ENCODE assay signal across 12 cellular contexts in the genomic region with DNA sequence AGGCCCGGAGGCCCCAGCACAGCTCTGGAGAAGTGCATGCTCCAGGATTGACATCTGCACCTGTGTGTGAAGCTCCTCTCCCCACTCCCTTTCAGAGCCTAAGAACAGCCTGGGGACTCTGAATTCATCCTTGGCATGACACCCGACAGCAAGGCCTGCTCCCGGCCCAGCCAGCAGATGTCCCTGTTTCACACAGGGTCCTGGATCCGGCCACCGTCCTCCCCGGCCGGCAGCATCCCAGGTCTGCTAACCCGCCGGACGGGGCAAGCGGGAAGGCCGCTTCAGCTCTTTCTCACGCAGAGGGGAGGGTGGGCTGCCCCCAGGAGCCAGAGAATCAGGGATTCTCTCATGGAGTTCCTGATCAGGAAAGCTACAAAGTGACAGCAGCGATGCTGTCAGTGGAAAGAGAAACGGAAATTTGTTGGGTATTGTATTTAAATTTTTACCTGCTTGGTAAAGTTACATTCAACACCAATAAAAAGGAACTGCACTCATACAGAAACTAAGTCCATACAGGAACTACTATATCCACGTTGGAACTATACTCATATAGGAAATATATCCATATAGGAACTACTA.
DNase-seq lines count a peak whose midpoint lies in the region; ATAC-seq and TF ChIP-seq lines count a peak whose summit lies in the region.
"Had no signal": no experiment of that assay in that cellular context is flagged by ENCODE, and none has a peak within 500 bp of the region (broad histone marks: within the 10 kb centered on the region; RNA-seq: fewer than 3 reads in every experiment).

No MANE protein-coding gene starts in this region.

- H3K4me3 ChIP-seq in MM.1S (ENCODE audit: low read length), result no peak overlapping the region

- H3K27ac Mint-ChIP-seq in brain, result peak overlapping the region in 2 of 5 experiments; percentile 43 to 53
- H3K27ac Mint-ChIP-seq in T-cell, result no peak overlapping the region
- H3K27ac Mint-ChIP-seq in activated T-helper 2 cell treated with anti-CD3 and anti-CD28 coated beads, Interferon-gamma antibody, Interleukin-2, Interleukin-4, amounts not matched to agents 10 μg/mL and 5 μg/mL and 100 μg/mL, durations not matched to agents 14 hours and 24 hours and 36 hours, result no peak overlapping the region
- H3K27ac Mint-ChIP-seq: activated naive CD4-positive, alpha-beta T cell treated with anti-CD3 and anti-CD28 coated beads, Interleukin-2, amount 50 U/mL, for 72 hours had no signal

- TF ChIP-seq CTCF in MM.1S (IDR thresholded peaks at IDR 0.05; ENCODE audit: low read length) (no peak; the same call in 1 of the 2 replicates), brain (conservative IDR thresholded peaks at IDR 0.05) (peak; percentile 23 to 71)

- H3K4me1 Mint-ChIP-seq in brain, result peaks cover 47% of the 10 kb centered on the region
- no peaks in the 10 kb centered on the region for H3K4me1 Mint-ChIP-seq in T-cell
- H3K4me1 Mint-ChIP-seq in activated T-helper 2 cell treated with anti-CD3 and anti-CD28 coated beads, Interferon-gamma antibody, Interleukin-2, Interleukin-4, amounts not matched to agents 10 μg/mL and 5 μg/mL and 100 μg/mL, durations not matched to agents 14 hours and 24 hours and 36 hours (ENCODE audit: low read depth), result no peaks in the 10 kb centered on the region

- H3K27me3 Mint-ChIP-seq in brain, result peaks cover 60% of the 10 kb centered on the region
- H3K27me3 Mint-ChIP-seq in T-cell, result peaks cover 15 to 18% of the 10 kb centered on the region in 2 donors
- no peaks in the 10 kb centered on the region for H3K27me3 Mint-ChIP-seq in activated T-helper 2 cell treated with anti-CD3 and anti-CD28 coated beads, Interferon-gamma antibody, Interleukin-2, Interleukin-4, amounts not matched to agents 10 μg/mL and 5 μg/mL and 100 μg/mL, durations not matched to agents 14 hours and 24 hours and 36 hours (ENCODE audit: low read depth)

- H3K4me3 Mint-ChIP-seq in brain, result peak overlapping the region in 1 of 5 experiments; percentile 22
- no peak overlapping the region for H3K4me3 Mint-ChIP-seq in T-cell
- H3K4me3 Mint-ChIP-seq in activated T-helper 2 cell treated with anti-CD3 and anti-CD28 coated beads, Interferon-gamma antibody, Interleukin-2, Interleukin-4, amounts not matched to agents 10 μg/mL and 5 μg/mL and 100 μg/mL, durations not matched to agents 14 hours and 24 hours and 36 hours (ENCODE audit: low read depth), result no peak overlapping the region

- H3K4me2 ChIP-seq in MM.1S (ENCODE audit: low read depth, low read length), result no peak overlapping the region

- no peaks in the 10 kb centered on the region for H3K4me1 ChIP-seq in MM.1S (ENCODE audit: low read length)

- H3K9ac ChIP-seq in MM.1S (ENCODE audit: low read length), result no peak overlapping the region

- POLR2A ChIA-PET in T-cell (lab: Charles Lee), result no interaction called here

- H4K20me1 ChIP-seq in MM.1S (ENCODE audit: insufficient read depth, low read length), result no peaks in the 10 kb centered on the region

- no peaks in the 10 kb centered on the region for H3K36me3 ChIP-seq in MM.1S (replicated peaks; ENCODE audit: insufficient read depth, low read length)

- H3K9me3 Mint-ChIP-seq in brain, result peaks cover 0 to 6% (median 0%) of the 10 kb centered on the region in 5 experiments
- no peaks in the 10 kb centered on the region for H3K9me3 Mint-ChIP-seq in T-cell
- no peaks in the 10 kb centered on the region for H3K9me3 Mint-ChIP-seq in activated T-helper 2 cell treated with anti-CD3 and anti-CD28 coated beads, Interferon-gamma antibody, Interleukin-2, Interleukin-4, amounts not matched to agents 10 μg/mL and 5 μg/mL and 100 μg/mL, durations not matched to agents 14 hours and 24 hours and 36 hours
- H3K9me3 Mint-ChIP-seq: activated naive CD4-positive, alpha-beta T cell treated with anti-CD3 and anti-CD28 coated beads, Interleukin-2, amount 50 U/mL, for 72 hours had no signal

- H3K36me3 Mint-ChIP-seq in brain, result no peaks in the 10 kb centered on the region
- no peaks in the 10 kb centered on the region for H3K36me3 Mint-ChIP-seq in T-cell
- H3K36me3 Mint-ChIP-seq in activated T-helper 2 cell treated with anti-CD3 and anti-CD28 coated beads, Interferon-gamma antibody, Interleukin-2, Interleukin-4, amounts not matched to agents 10 μg/mL and 5 μg/mL and 100 μg/mL, durations not matched to agents 14 hours and 24 hours and 36 hours (ENCODE audit: low read depth), result no peaks in the 10 kb centered on the region

- H2AFZ ChIP-seq in MM.1S (ENCODE audit: low read length), result no peak overlapping the region

- no peaks in the 10 kb centered on the region for H3K79me2 ChIP-seq in MM.1S (ENCODE audit: low read length)

- intact Hi-C loops in activated T-helper 2 cell treated with anti-CD3 and anti-CD28 coated beads, Interferon-gamma antibody, Interleukin-2, Interleukin-4, amounts not matched to agents 10 μg/mL and 5 μg/mL and 100 μg/mL, durations not matched to agents 14 hours and 24 hours and 36 hours (cut with micrococcal nuclease), result no loop called here

- H3F3A ChIP-seq in MM.1S (ENCODE audit: insufficient read depth, low read length), result no peaks in the 10 kb centered on the region

- no peak for ATAC-seq in T-cell (replicated peaks in 1 of 4)
- ATAC-seq: activated naive CD4-positive, alpha-beta T cell treated with anti-CD3 and anti-CD28 coated beads, Interleukin-2, amount 50 U/mL, for 72 hours; sciatic nerve had no signal

- no peaks in the 10 kb centered on the region for H3K9me3 ChIP-seq in MM.1S (replicated peaks; ENCODE audit: insufficient read depth, low read length)

- H3K27ac ChIP-seq in MM.1S (ENCODE audit: low read length), result no peak overlapping the region

- H3K9me2 ChIP-seq in MM.1S (replicated peaks; ENCODE audit: insufficient read depth, low read length), result no peaks in the 10 kb centered on the region

- H3K27me3 ChIP-seq in MM.1S (replicated peaks; ENCODE audit: insufficient read depth, low read length), result no peaks in the 10 kb centered on the region

- CTCF ChIA-PET in T-cell (lab: Charles Lee), result no interaction called here

- DNase-seq in DMS 273 (lab: John Stamatoyannopoulos, UW; ENCODE audit: unreplicated experiment) (peak; percentile 17), DMS 273 treated with DMSO at 0.1 percent for 48 hours (lab: John Stamatoyannopoulos, UW) (no peak), MM.1S (peak; percentile 21), midbrain (lab: John Stamatoyannopoulos, UW) (peak; percentile 40), T-cell (no peak), SK-N-DZ (ENCODE audit: low spot score) (no peak)
- DNase-seq in activated T-helper 2 cell treated with anti-CD3 and anti-CD28 coated beads, Interferon-gamma antibody, Interleukin-2, Interleukin-4, amounts not matched to agents 10 μg/mL and 5 μg/mL and 100 μg/mL, durations not matched to agents 14 hours and 24 hours and 36 hours (ENCODE audit: low spot score), result no peak
- DNase-seq: kidney glomerular epithelial cell, NCI-H2081 had no signal

Comparison
In these comparisons a context has a peak if more than half of its experiments do, and no peak if none do; other contexts are left out.
1. DNase-seq: peak in DMS 273 (single experiment), MM.1S (single experiment) and midbrain (single experiment); none in DMS 273 treated with DMSO at 0.1 percent for 48 hours (single experiment), T-cell (0 of 34), activated T-helper 2 cell treated with anti-CD3 and anti-CD28 coated beads, Interferon-gamma antibody, Interleukin-2, Interleukin-4, amounts not matched to agents 10 μg/mL and 5 μg/mL and 100 μg/mL, durations not matched to agents 14 hours and 24 hours and 36 hours (single experiment) and SK-N-DZ (single experiment).